20 cellular contexts compared by ENCODE assay signal in genomic region chr18:12441475-12442035, GRCh38. TPM values are rescaled to one million over a fixed set of nuclear protein-coding genes. Genes with fewer than 3 reads are reported as not detected.
A peak's percentile ranks its signal among the peaks of the same experiment; 100 is the strongest.
DNase-seq lines count a peak whose midpoint lies in the region; ATAC-seq and TF ChIP-seq lines count a peak whose summit lies in the region.
"Had no signal": no experiment of that assay in that cellular context is flagged by ENCODE, and none has a peak within 500 bp of the region (broad histone marks: within the 10 kb centered on the region; RNA-seq: fewer than 3 reads in every experiment).

No MANE protein-coding gene starts in this region.

- ATAC-seq in naive thymus-derived CD8-positive, alpha-beta T cell: no peak
- ATAC-seq: Right ventricle myocardium inferior had no signal

- H3K9me3 Mint-ChIP-seq in CD14-positive monocyte: peaks cover 0 to 4% (median 0%) of the 10 kb centered on the region in 7 donors
- peaks cover 0 to 1% (median 0%) of the 10 kb centered on the region in 9 donors for H3K9me3 Mint-ChIP-seq in naive thymus-derived CD8-positive, alpha-beta T cell

- POLR2A ChIA-PET in naive thymus-derived CD8-positive, alpha-beta T cell (lab: Charles Lee): no interaction called here

- no peaks in the 10 kb centered on the region for H3K27me3 Mint-ChIP-seq in CD14-positive monocyte (ENCODE audit: low read depth in 3 of 3)
- H3K27me3 Mint-ChIP-seq in naive thymus-derived CD8-positive, alpha-beta T cell: no peaks in the 10 kb centered on the region
- H3K27me3 Mint-ChIP-seq: CD8-positive, alpha-beta memory T cell had no signal

- TF ChIP-seq CTCF in CD14-positive monocyte (IDR thresholded peaks at IDR 0.05): no peak

- intact Hi-C loops in CD14-positive monocyte (cut with micrococcal nuclease): no loop called here

- H3K4me1 Mint-ChIP-seq in CD14-positive monocyte: no peaks in the 10 kb centered on the region
- H3K4me1 Mint-ChIP-seq in naive thymus-derived CD8-positive, alpha-beta T cell: peaks cover 0 to 3% (median 0%) of the 10 kb centered on the region in 4 donors

- no peak overlapping the region for H3K27ac Mint-ChIP-seq in CD14-positive monocyte
- H3K27ac Mint-ChIP-seq in naive thymus-derived CD8-positive, alpha-beta T cell: peak overlapping the region in 3 of 10 donors; percentile 13 to 51 (median 18)
- H3K27ac Mint-ChIP-seq: CD8-positive, alpha-beta memory T cell had no signal

- no peak overlapping the region for H3K4me3 Mint-ChIP-seq in CD14-positive monocyte
- H3K4me3 Mint-ChIP-seq in naive thymus-derived CD8-positive, alpha-beta T cell: no peak overlapping the region
- H3K4me3 Mint-ChIP-seq: CD8-positive, alpha-beta memory T cell had no signal

- H3K36me3 Mint-ChIP-seq in CD14-positive monocyte: no peaks in the 10 kb centered on the region
- H3K36me3 Mint-ChIP-seq in naive thymus-derived CD8-positive, alpha-beta T cell: no peaks in the 10 kb centered on the region

- peak; percentile 27 for DNase-seq in NCI-H1694 (lab: John Stamatoyannopoulos, UW)
- DNase-seq in NCI-H2171 treated with DMSO at 0.1 percent for 48 hours (lab: John Stamatoyannopoulos, UW): peak; percentile 70
- peak; percentile 29 for DNase-seq in foreskin melanocyte
- DNase-seq in retina: peak; percentile 45
- DNase-seq in CD14-positive monocyte (ENCODE audit: low spot score): no peak
- DNase-seq in naive thymus-derived CD8-positive, alpha-beta T cell: no peak
- DNase-seq in medulla oblongata (ENCODE audit: extremely low spot score): no peak
- DNase-seq: C1 segment of cervical spinal cord; Calu3; CD8-positive, alpha-beta memory T cell; DMS79; H7; Karpas-422; NCI-H1417; NCI-H187 treated with DMSO at 0.1 percent for 48 hours; NCI-H2107; NCI-H524 treated with DMSO at 0.1 percent for 48 hours; NCI-H82; Peyer's patch had no signal

RNA-seq across cellular contexts. Expression of gene PRELID3A, which starts 33.8 kb away (rescaled TPM):
- not detected for polyA plus RNA-seq in CD14-positive monocyte
- total RNA-seq in naive thymus-derived CD8-positive, alpha-beta T cell: 1 to 10 TPM; 1.9 to 2.8 TPM
- under 1 TPM in 2 of 3 donors, not detected in 1; 0.12 to 0.79 TPM for polyA plus RNA-seq in naive thymus-derived CD8-positive, alpha-beta T cell
- polyA plus RNA-seq: CD8-positive, alpha-beta memory T cell had no signal

Comparison
In these comparisons a context has a peak if more than half of its experiments do, and no peak if none do; other contexts are left out.
1. DNase-seq: peak in NCI-H1694 (single experiment), NCI-H2171 treated with DMSO at 0.1 percent for 48 hours (single experiment), foreskin melanocyte (single experiment) and retina (single experiment); none in CD14-positive monocyte (single experiment), naive thymus-derived CD8-positive, alpha-beta T cell (0 of 10) and medulla oblongata (single experiment).